In genomic region chr21:33712022-33712803, GRCh38 we compare ENCODE assay signal across 32 cellular contexts.
DNase-seq lines count a peak whose midpoint lies in the region; ATAC-seq and TF ChIP-seq lines count a peak whose summit lies in the region.
"Had no signal": no experiment of that assay in that cellular context is flagged by ENCODE, and none has a peak within 500 bp of the region (broad histone marks: within the 10 kb centered on the region; RNA-seq: fewer than 3 reads in every experiment).

No MANE protein-coding gene starts in this region.

- H2BK12ac ChIP-seq in trophoblast cell (ENCODE audit: low read length) = no peak overlapping the region

- no peak overlapping the region for H2AFZ ChIP-seq in DND-41 (ENCODE audit: low read depth, low read length)
- no peak overlapping the region for H2AFZ ChIP-seq in trophoblast cell (ENCODE audit: insufficient read depth, low read length, poor library complexity)
- H2AFZ ChIP-seq: parathyroid adenoma had no signal

- H4K91ac ChIP-seq in trophoblast cell (ENCODE audit: low read depth, low read length) = no peak overlapping the region

- H3K27ac ChIP-seq in DND-41 (ENCODE audit: low read length) (no peak overlapping the region), HUES64 (ENCODE audit: low read depth, low read length) (peak overlapping the region; percentile 21; the same call in 1 of the 2 replicates), endodermal cell (ENCODE audit: low read depth, low read length) (no peak overlapping the region), trophoblast cell (ENCODE audit: low read depth, low read length) (no peak overlapping the region)
- H3K27ac ChIP-seq: BLaER1 treated with 17β-estradiol and CSF1 and Interleukin-3, amounts not matched to agents 10 nM and 100 nM; brain microvascular endothelial cell; dorsolateral prefrontal cortex; gastrocnemius medialis; parathyroid adenoma; RWPE1; thoracic aorta had no signal

- H3K4me3 Mint-ChIP-seq in endodermal cell = no peak overlapping the region
- H3K4me3 Mint-ChIP-seq: activated B cell treated with CpG ODN at 0.5 μM for 24 hours; activated CD4-positive, alpha-beta T cell treated with anti-CD3 and anti-CD28 coated beads, Interleukin-2, amount 10 ng/mL, durations not matched to agents 7 days and 5 days; activated naive CD4-positive, alpha-beta T cell treated with anti-CD3 and anti-CD28 coated beads, Interleukin-2, amount 50 U/mL, for 24 hours; immature natural killer cell; memory B cell; neural crest cell; stimulated activated naive CD8-positive, alpha-beta T cell treated with anti-CD3 and anti-CD28 coated beads, Interleukin-15, Interleukin-2, amounts not matched to agents 100 ng/mL and 50 ng/mL, for 24 hours had no signal

- 66% methylated on average over 3 of the region's 3 CpGs for WGBS in HUES64
- WGBS in endodermal cell (ENCODE audit: insufficient coverage in 1 of 2, insufficient read length in 1 of 2), 2 experiments = 40 to 76% methylated on average over 1 to 3 of the region's 3 CpGs
- no CpG with 5 or more reads among the region's 3 CpGs for WGBS in trophoblast cell (ENCODE audit: extremely low coverage, insufficient coverage, insufficient read length)
- WGBS in lower leg skin, 2 donors = 82 to 85% methylated on average over 3 of the region's 3 CpGs

- H3K27me3 ChIP-seq in DND-41 (ENCODE audit: insufficient read depth, low read length, poor library complexity) (no peaks in the 10 kb centered on the region), HUES64 (ENCODE audit: insufficient read depth, low read length) (no peaks in the 10 kb centered on the region), endodermal cell (ENCODE audit: control insufficient read depth, insufficient read depth, low read length, poor library complexity, severe bottlenecking) (no peaks in the 10 kb centered on the region), trophoblast cell (ENCODE audit: insufficient read depth, low read length) (no peaks in the 10 kb centered on the region)
- H3K27me3 ChIP-seq: BLaER1 treated with 17β-estradiol and CSF1 and Interleukin-3, amounts not matched to agents 10 nM and 100 nM; brain microvascular endothelial cell; dorsolateral prefrontal cortex; gastrocnemius medialis had no signal

- H4K8ac ChIP-seq in trophoblast cell (ENCODE audit: low read depth, low read length) = no peak overlapping the region

- H3K79me1 ChIP-seq in trophoblast cell (ENCODE audit: low read length) = peaks cover 9% of the 10 kb centered on the region

- no peak for TF ChIP-seq CTCF in DND-41 (IDR thresholded peaks at IDR 0.05; ENCODE audit: borderline replicate concordance, extremely low read depth, low read length, poor library complexity, severe bottlenecking)
- TF ChIP-seq CTCF in endodermal cell (conservative IDR thresholded peaks at IDR 0.05) = no peak
- TF ChIP-seq CTCF in lower leg skin (IDR thresholded peaks at IDR 0.05) = no peak

- H3K27me3 Mint-ChIP-seq in endodermal cell (ENCODE audit: insufficient read depth) = no peaks in the 10 kb centered on the region
- H3K27me3 Mint-ChIP-seq: activated CD4-positive, alpha-beta T cell treated with anti-CD3 and anti-CD28 coated beads, Interleukin-2, amount 10 ng/mL, durations not matched to agents 7 days and 5 days; activated naive CD4-positive, alpha-beta T cell treated with anti-CD3 and anti-CD28 coated beads, Interleukin-2, amount 50 U/mL, for 24 hours; stimulated activated naive CD8-positive, alpha-beta T cell treated with anti-CD3 and anti-CD28 coated beads, Interleukin-15, Interleukin-2, amounts not matched to agents 100 ng/mL and 50 ng/mL, for 24 hours had no signal

- no peak overlapping the region for H2BK120ac ChIP-seq in trophoblast cell (ENCODE audit: insufficient read depth, low read length, poor library complexity)

- H3K14ac ChIP-seq in trophoblast cell (ENCODE audit: low read length) = no peak overlapping the region

- intact Hi-C loops in lower leg skin (cut with DNase I; ENCODE audit: low total_unique reads) = no loop called here

- no peak overlapping the region for H2BK5ac ChIP-seq in trophoblast cell (ENCODE audit: low read depth, low read length, poor library complexity)

- peak overlapping the region; percentile 58 for H3K4ac ChIP-seq in trophoblast cell (ENCODE audit: low read depth, low read length)

- H4K20me1 ChIP-seq in DND-41 (ENCODE audit: insufficient read depth, low read length) = peaks cover 2% of the 10 kb centered on the region; the same call in 1 of the 2 replicates

- H3K36me3 ChIP-seq in DND-41 (ENCODE audit: insufficient read depth, low read length) (no peaks in the 10 kb centered on the region), HUES64 (ENCODE audit: insufficient read depth, low read length) (peaks cover 13% of the 10 kb centered on the region; the same call in 1 of the 2 replicates), endodermal cell (ENCODE audit: control insufficient read depth, insufficient read depth, low read length) (peaks cover 12% of the 10 kb centered on the region), trophoblast cell (ENCODE audit: control insufficient read depth in 1 of 2, insufficient read depth in 2 of 2, low read length in 2 of 2) (peaks cover 2 to 5% of the 10 kb centered on the region in 2 experiments)
- H3K36me3 ChIP-seq: brain microvascular endothelial cell, thoracic aorta had no signal

- H3K9ac ChIP-seq in DND-41 (ENCODE audit: low read depth, low read length) = no peak overlapping the region
- 0 out of 2 replicates have a peak overlapping the region, but pooled peaks have one; percentile 12 for H3K9ac ChIP-seq in HUES64 (ENCODE audit: low read depth, low read length)
- H3K9ac ChIP-seq in endodermal cell (ENCODE audit: extremely low read depth, low read length, poor library complexity, severe bottlenecking) = no peak overlapping the region
- no peak overlapping the region for H3K9ac ChIP-seq in trophoblast cell (ENCODE audit: low read length)
- H3K9ac ChIP-seq: BLaER1 treated with 17β-estradiol and CSF1 and Interleukin-3, amounts not matched to agents 10 nM and 100 nM; parathyroid adenoma had no signal

- peaks cover 24% of the 10 kb centered on the region for H3K4me1 Mint-ChIP-seq in endodermal cell
- H3K4me1 Mint-ChIP-seq: activated B cell treated with CpG ODN at 0.5 μM for 24 hours; activated naive CD4-positive, alpha-beta T cell treated with anti-CD3 and anti-CD28 coated beads, Interleukin-2, amount 50 U/mL, for 24 hours; immature natural killer cell; memory B cell; neural crest cell had no signal

- peaks cover 30% of the 10 kb centered on the region for H3K36me3 Mint-ChIP-seq in endodermal cell (ENCODE audit: low read depth)

- no peak overlapping the region for H3K4me3 ChIP-seq in DND-41 (ENCODE audit: low read depth in 1 of 2, low read length in 2 of 2)
- no peak overlapping the region for H3K4me3 ChIP-seq in HUES64 (ENCODE audit: low read length)
- no peak overlapping the region for H3K4me3 ChIP-seq in endodermal cell (ENCODE audit: low read length)
- H3K4me3 ChIP-seq in trophoblast cell (ENCODE audit: low read depth, low read length) = no peak overlapping the region
- no peak overlapping the region for H3K4me3 ChIP-seq in lower leg skin (ENCODE audit: low read depth, poor library complexity, severe bottlenecking)
- H3K4me3 ChIP-seq: BLaER1 treated with 17β-estradiol and CSF1 and Interleukin-3, amounts not matched to agents 10 nM and 100 nM; dorsolateral prefrontal cortex; gastrocnemius medialis; thoracic aorta had no signal

- no peak overlapping the region for H3K18ac ChIP-seq in trophoblast cell (ENCODE audit: low read length)

- H3K9me3 Mint-ChIP-seq in endodermal cell = peaks cover 19% of the 10 kb centered on the region

- H3K4me1 ChIP-seq in DND-41 (ENCODE audit: insufficient read depth, low read length) (peaks cover 7% of the 10 kb centered on the region; the same call in 1 of the 2 replicates), HUES64 (ENCODE audit: insufficient read depth, low read length) (peaks cover 21% of the 10 kb centered on the region), endodermal cell (ENCODE audit: control insufficient read depth, insufficient read depth, low read length) (no peaks in the 10 kb centered on the region), trophoblast cell (ENCODE audit: control insufficient read depth in 1 of 2, insufficient read depth in 2 of 2, low read length in 2 of 2) (peaks cover 2 to 6% of the 10 kb centered on the region in 2 experiments)
- H3K4me1 ChIP-seq: parathyroid adenoma had no signal

- peak overlapping the region; percentile 53 for H3K27ac Mint-ChIP-seq in endodermal cell
- H3K27ac Mint-ChIP-seq: activated B cell treated with CpG ODN at 0.5 μM for 24 hours; activated CD4-positive, alpha-beta T cell treated with anti-CD3 and anti-CD28 coated beads, Interleukin-2, amount 10 ng/mL, durations not matched to agents 7 days and 5 days; activated naive CD4-positive, alpha-beta T cell treated with anti-CD3 and anti-CD28 coated beads, Interleukin-2, amount 50 U/mL, for 24 hours; immature natural killer cell; memory B cell; stimulated activated naive CD8-positive, alpha-beta T cell treated with anti-CD3 and anti-CD28 coated beads, Interleukin-15, Interleukin-2, amounts not matched to agents 100 ng/mL and 50 ng/mL, for 24 hours had no signal

- no peak overlapping the region for H2AK5ac ChIP-seq in trophoblast cell (ENCODE audit: low read length)

- H3K9me3 ChIP-seq in DND-41 (ENCODE audit: insufficient read depth, low read length, severe bottlenecking) = peaks cover 2% of the 10 kb centered on the region
- peaks cover 5% of the 10 kb centered on the region; the same call in 1 of the 2 replicates for H3K9me3 ChIP-seq in HUES64 (ENCODE audit: insufficient read depth, low read depth, low read length)
- H3K9me3 ChIP-seq in endodermal cell (ENCODE audit: control insufficient read depth, low read length) = peaks cover 22% of the 10 kb centered on the region
- H3K9me3 ChIP-seq in trophoblast cell (ENCODE audit: insufficient read depth, low read depth, low read length) = no peaks in the 10 kb centered on the region
- H3K9me3 ChIP-seq: gastrocnemius medialis, thoracic aorta had no signal

- H3K4me2 ChIP-seq in DND-41 (ENCODE audit: insufficient read depth, low read length) (no peak overlapping the region), trophoblast cell (ENCODE audit: low read length) (no peak overlapping the region)
- H3K4me2 ChIP-seq: BLaER1 treated with 17β-estradiol and CSF1 and Interleukin-3, amounts not matched to agents 10 nM and 100 nM had no signal

- DNase-seq in DND-41 (no peak), endodermal cell (no peak), trophoblast cell (no peak), lower leg skin (ENCODE audit: low spot score in 2 of 2) (no peak), DMS79 (lab: John Stamatoyannopoulos, UW) (no peak), GM03348 (ENCODE audit: low spot score) (no peak)
- DNase-seq: activated B cell treated with CpG ODN at 0.5 μM for 24 hours; activated CD4-positive, alpha-beta T cell treated with anti-CD3 and anti-CD28 coated beads, Interleukin-2, amount 10 ng/mL, durations not matched to agents 7 days and 5 days; amygdala; brain microvascular endothelial cell; DMS53; dorsolateral prefrontal cortex; gastrocnemius medialis; GDM1; immature natural killer cell; Kasumi-1; left colon; MV-4-11; NCI-H1436; NCI-H82; right cardiac atrium; stimulated activated CD4-positive, alpha-beta T cell treated with anti-CD3 and anti-CD28 coated beads, Interleukin-1b, Interleukin-23, amount 100 ng/mL, for 48 hours; T1000 had no signal

- 0 out of 3 replicates have a peak, but pooled peaks have one; percentile 27 for ATAC-seq in DND-41 (ENCODE audit: insufficient read depth, low read depth)
- ATAC-seq: gastrocnemius medialis had no signal

- H3K79me2 ChIP-seq in DND-41 (ENCODE audit: insufficient read depth, low read length) (peaks cover 2% of the 10 kb centered on the region; the same call in 1 of the 2 replicates), trophoblast cell (ENCODE audit: control insufficient read depth, insufficient read depth, low read length, poor library complexity) (peaks cover 2% of the 10 kb centered on the region)
- H3K79me2 ChIP-seq: parathyroid adenoma had no signal

- TF ChIP-seq POLR2A in lower leg skin (IDR thresholded peaks at IDR 0.05) = no peak

- no peak overlapping the region for H3K23ac ChIP-seq in trophoblast cell (ENCODE audit: low read length)

- H4K12ac ChIP-seq in trophoblast cell (ENCODE audit: low read depth, low read length) = no peak overlapping the region
